ENCODE assay signal across 10 cellular contexts in the genomic region with DNA sequence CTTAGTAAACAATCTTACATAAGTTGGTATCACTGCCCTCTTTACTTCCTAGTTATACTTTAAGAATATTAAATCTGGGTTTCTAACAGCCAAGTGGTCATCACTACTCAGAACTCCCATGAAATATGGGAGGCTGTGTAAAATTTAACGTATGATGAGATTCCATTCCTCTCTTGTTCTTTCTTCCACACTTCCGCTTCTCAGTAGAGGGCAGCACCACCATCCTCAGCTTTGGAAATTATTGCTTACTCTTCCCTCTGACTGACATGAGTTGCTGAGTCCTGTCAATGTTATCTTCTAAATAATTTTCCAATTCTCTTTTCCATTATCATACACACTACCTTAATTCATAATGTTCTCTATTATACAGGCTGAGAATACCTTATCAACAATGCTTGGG.
A peak's percentile ranks its signal among the peaks of the same experiment; 100 is the strongest.
DNase-seq lines count a peak whose midpoint lies in the region; ATAC-seq and TF ChIP-seq lines count a peak whose summit lies in the region.
"Had no signal": no experiment of that assay in that cellular context is flagged by ENCODE, and none has a peak within 500 bp of the region (broad histone marks: within the 10 kb centered on the region; RNA-seq: fewer than 3 reads in every experiment).

No MANE protein-coding gene starts in this region.

- H3K36me3 ChIP-seq in breast epithelium (no peaks in the 10 kb centered on the region), colonic mucosa (no peaks in the 10 kb centered on the region)

- TF ChIP-seq CTCF in MCF 10A (IDR thresholded peaks at IDR 0.05; ENCODE audit: unreplicated experiment) (peak; percentile 22), breast epithelium (IDR thresholded peaks at IDR 0.05) (no peak), colonic mucosa (IDR thresholded peaks at IDR 0.05) (peak; percentile 15), GM13977 (IDR thresholded peaks at IDR 0.05; ENCODE audit: extremely low read depth, insufficient read depth, missing control alignments) (no peak)

- H3K4me1 Mint-ChIP-seq in MCF 10A (ENCODE audit: insufficient read depth, unreplicated experiment): no peaks in the 10 kb centered on the region

- POLR2A ChIA-PET in MCF 10A (lab: Yijun Ruan, JAX): no interaction called here

- H3K27ac ChIP-seq in breast epithelium (no peak overlapping the region), colonic mucosa (no peak overlapping the region)

- H3K4me3 ChIP-seq in breast epithelium: no peak overlapping the region
- no peak overlapping the region for H3K4me3 ChIP-seq in colonic mucosa

- H3K9ac ChIP-seq in colonic mucosa (ENCODE audit: low read depth in 2 of 2, low read length in 2 of 2): no peak overlapping the region

- no peaks in the 10 kb centered on the region for H3K9me3 ChIP-seq in breast epithelium
- H3K9me3 ChIP-seq in colonic mucosa: no peaks in the 10 kb centered on the region

- CTCF ChIA-PET in MCF 10A (lab: Yijun Ruan, JAX): interaction anchor here (0.6 to 2.8 kb wide), 3 partner anchors 59 to 391 kb away, joined by 3 to 40 read pairs (median 3); no protein-coding TSS in a partner anchor

- DNase-seq in MCF 10A (ENCODE audit: unreplicated experiment) (peak; percentile 8), breast epithelium (ENCODE audit: low spot score in 2 of 2) (no peak), NAMALWA (ENCODE audit: low spot score) (peak; percentile 16), colonic mucosa (no peak), renal cortical epithelial cell (ENCODE audit: low read depth) (peak; percentile 16), GM13977 (ENCODE audit: low spot score) (no peak), cortex of kidney (lab: John Stamatoyannopoulos, UW) (no peak)
- DNase-seq: natural killer cell, Right ventricle myocardium superior had no signal

- ATAC-seq in HG03354 (IDR thresholded peaks at IDR 0.05; ENCODE audit: poor library complexity, severe bottlenecking, unreplicated experiment): no peak
- ATAC-seq: natural killer cell had no signal

- no TSS peak for BruUV-seq in MCF 10A (replicated peaks; lab: Mats Ljungman, UMichigan)

- H3K27me3 Mint-ChIP-seq in MCF 10A (ENCODE audit: insufficient read depth, unreplicated experiment): no peaks in the 10 kb centered on the region

- TF ChIP-seq POLR2A in breast epithelium (IDR thresholded peaks at IDR 0.05): no peak

- H3K4me1 ChIP-seq in breast epithelium (no peaks in the 10 kb centered on the region), colonic mucosa (no peaks in the 10 kb centered on the region)

- in situ Hi-C loops in GM13977 (cut with MboI; ENCODE audit: low pct_unique_long_range_greater_than_20kb, low sequenced_read_pairs, unreplicated experiment): no loop called here

- H3K27me3 ChIP-seq in breast epithelium (no peaks in the 10 kb centered on the region), colonic mucosa (no peaks in the 10 kb centered on the region)

- no peaks in the 10 kb centered on the region for H3K36me3 Mint-ChIP-seq in MCF 10A (ENCODE audit: insufficient read depth, unreplicated experiment)
- H3K36me3 Mint-ChIP-seq: natural killer cell had no signal

- no peaks in the 10 kb centered on the region for H3K9me3 Mint-ChIP-seq in MCF 10A (ENCODE audit: unreplicated experiment)
- H3K9me3 Mint-ChIP-seq: natural killer cell had no signal

- H3K27ac Mint-ChIP-seq in MCF 10A (ENCODE audit: low read depth, unreplicated experiment): no peak overlapping the region
- H3K27ac Mint-ChIP-seq: natural killer cell had no signal

- intact Hi-C loops in MCF 10A (cut with micrococcal nuclease): loop anchor here (5.0 kb wide), 1 partner anchor 110 kb away; no protein-coding TSS in a partner anchor
- intact Hi-C loops in breast epithelium (cut with DNase I; ENCODE audit: low total_unique reads): no loop called here
- intact Hi-C loops in colonic mucosa (cut with DNase I): loop anchor here (10.0 kb wide), 1 partner anchor 103 kb away; no protein-coding TSS in a partner anchor

- no peak overlapping the region for H3K4me3 Mint-ChIP-seq in MCF 10A (ENCODE audit: unreplicated experiment)
- H3K4me3 Mint-ChIP-seq: natural killer cell had no signal

Comparison
In these comparisons a context has a peak if more than half of its experiments do, and no peak if none do; other contexts are left out.
1. DNase-seq: peak in MCF 10A (single experiment), NAMALWA (single experiment) and renal cortical epithelial cell (single experiment); none in breast epithelium (0 of 2), colonic mucosa (single experiment), GM13977 (single experiment) and cortex of kidney (single experiment).
2. CTCF ChIP-seq: peak in MCF 10A (single experiment) and colonic mucosa (single experiment); none in breast epithelium (0 of 3) and GM13977 (single experiment).